9 cellular contexts compared by ENCODE assay signal in genomic region chr11:103681855-103682254, GRCh38.
DNase-seq lines count a peak whose midpoint lies in the region; ATAC-seq and TF ChIP-seq lines count a peak whose summit lies in the region.
"Had no signal": no experiment of that assay in that cellular context is flagged by ENCODE, and none has a peak within 500 bp of the region (broad histone marks: within the 10 kb centered on the region; RNA-seq: fewer than 3 reads in every experiment).

No MANE protein-coding gene starts in this region.

- H3K4me3 ChIP-seq in coronary artery = peak overlapping the region; percentile 50
- H3K4me3 ChIP-seq: mucosa of descending colon had no signal

- ATAC-seq in GM18505 (IDR thresholded peaks at IDR 0.05; ENCODE audit: unreplicated experiment) = peak; percentile 8
- peak; percentile 21 for ATAC-seq in GM21381 (IDR thresholded peaks at IDR 0.05; ENCODE audit: unreplicated experiment)
- ATAC-seq in HG03159 (IDR thresholded peaks at IDR 0.05; ENCODE audit: unreplicated experiment) = peak; percentile 22

- no peak for TF ChIP-seq POLR2A in GM18505 (IDR thresholded peaks at IDR 0.05; ENCODE audit: borderline replicate concordance, extremely low read depth, insufficient read depth, insufficient read length)

- no peak overlapping the region for H3K27ac ChIP-seq in coronary artery

- DNase-seq in coronary artery (ENCODE audit: low spot score) = no peak
- no peak for DNase-seq in activated CD4-positive, alpha-beta T cell treated with anti-CD3 and anti-CD28 coated beads for 4 hours
- DNase-seq in NCI-H1694 treated with DMSO at 0.1 percent for 48 hours (lab: John Stamatoyannopoulos, UW) = no peak
- no peak for DNase-seq in effector CD4-positive, alpha-beta T cell
- no peak for DNase-seq in SKM-1 treated with dmso at 0.1 percent for 144 hours (lab: John Stamatoyannopoulos, UW; ENCODE audit: unreplicated experiment)

- TF ChIP-seq CTCF in coronary artery (IDR thresholded peaks at IDR 0.05) = no peak
